Comparison of ENCODE assay signal across 40 cellular contexts in genomic region chr5:66903218-66903617, GRCh38.
"Had no signal": no experiment of that assay in that cellular context is flagged by ENCODE, and none has a peak within 500 bp of the region (broad histone marks: within the 10 kb centered on the region; RNA-seq: fewer than 3 reads in every experiment).

No MANE protein-coding gene starts in this region.

- H3K36me3 Mint-ChIP-seq: activated naive CD4-positive, alpha-beta T cell treated with anti-CD3 and anti-CD28 coated beads, Interleukin-2, amount 10 ng/mL, durations not matched to agents 7 days and 5 days; activated naive CD4-positive, alpha-beta T cell treated with anti-CD3 and anti-CD28 coated beads, Interleukin-2, amount 50 U/mL, for 24 hours; activated naive CD4-positive, alpha-beta T cell treated with anti-CD3 and anti-CD28 coated beads, Interleukin-2, amount 50 U/mL, for 72 hours; activated naive CD8-positive, alpha-beta T cell; activated naive CD8-positive, alpha-beta T cell treated with anti-CD3 and anti-CD28 coated beads for 36 hours; activated naive CD8-positive, alpha-beta T cell treated with anti-CD3 and anti-CD28 coated beads, Interleukin-2, amount 10 ng/mL, durations not matched to agents 7 days and 5 days; brain had no signal

- H3K27me3 ChIP-seq: adrenal gland, ascending aorta, body of pancreas, brain microvascular endothelial cell, breast epithelium, cardiac muscle cell had no signal

- H3K4me1 Mint-ChIP-seq: activated naive CD4-positive, alpha-beta T cell treated with anti-CD3 and anti-CD28 coated beads, Interleukin-2, amount 10 ng/mL, durations not matched to agents 7 days and 5 days; activated naive CD4-positive, alpha-beta T cell treated with anti-CD3 and anti-CD28 coated beads, Interleukin-2, amount 50 U/mL, for 24 hours; activated naive CD8-positive, alpha-beta T cell treated with anti-CD3 and anti-CD28 coated beads for 36 hours; activated naive CD8-positive, alpha-beta T cell treated with anti-CD3 and anti-CD28 coated beads, Interleukin-2, amount 10 ng/mL, durations not matched to agents 7 days and 5 days; activated naive CD8-positive, alpha-beta T cell treated with anti-CD3 and anti-CD28 coated beads, Interleukin-2, amount 50 U/mL, for 24 hours; activated T-helper 17 cell treated with anti-CD3 and anti-CD28 coated beads, Interleukin-2, amount 50 U/mL, for 72 hours; central memory CD8-positive, alpha-beta T cell had no signal

- H3K9me3 Mint-ChIP-seq: activated naive CD4-positive, alpha-beta T cell treated with anti-CD3 and anti-CD28 coated beads for 36 hours; activated naive CD4-positive, alpha-beta T cell treated with anti-CD3 and anti-CD28 coated beads, Interleukin-2, amount 10 ng/mL, durations not matched to agents 7 days and 5 days; activated naive CD4-positive, alpha-beta T cell treated with anti-CD3 and anti-CD28 coated beads, Interleukin-2, amount 50 U/mL, for 24 hours; activated naive CD4-positive, alpha-beta T cell treated with anti-CD3 and anti-CD28 coated beads, Interleukin-2, amount 50 U/mL, for 72 hours; activated naive CD8-positive, alpha-beta T cell treated with anti-CD3 and anti-CD28 coated beads for 36 hours; activated naive CD8-positive, alpha-beta T cell treated with anti-CD3 and anti-CD28 coated beads, Interleukin-2, amount 10 ng/mL, durations not matched to agents 7 days and 5 days; activated naive CD8-positive, alpha-beta T cell treated with anti-CD3 and anti-CD28 coated beads, Interleukin-2, amount 50 U/mL, for 24 hours; activated T-cell treated with anti-CD3 and anti-CD28 coated beads, Interleukin-2, amount 50 U/mL, for 24 hours; activated T-cell treated with anti-CD3 and anti-CD28 coated beads, Interleukin-2, amount 50 U/mL, for 4 hours; activated T-cell treated with anti-CD3 and anti-CD28 coated beads, Interleukin-2, amount 50 U/mL, for 72 hours; activated T-helper 1 cell treated with anti-CD3 and anti-CD28 coated beads, Interleukin-12 subunit alpha, Interleukin-12 subunit beta, Interleukin-2, Interleukin-4 antibody, amounts not matched to agents 30 ng/mL and 10 ng/mL and 1 ng/mL, durations not matched to agents 14 hours and 24 hours and 36 hours; activated T-helper 17 cell treated with anti-CD3 and anti-CD28 coated beads, Interleukin-2, amount 50 U/mL, for 72 hours; activated T-helper 2 cell treated with anti-CD3 and anti-CD28 coated beads, Interferon-gamma antibody, Interleukin-2, Interleukin-4, amounts not matched to agents 10 μg/mL and 5 μg/mL and 100 μg/mL, durations not matched to agents 14 hours and 24 hours and 36 hours; central memory CD8-positive, alpha-beta T cell had no signal

- H3K27ac ChIP-seq: adrenal gland, ascending aorta, body of pancreas, brain microvascular endothelial cell, breast epithelium, cardiac muscle cell had no signal

- H3K4me3 Mint-ChIP-seq: activated naive CD4-positive, alpha-beta T cell treated with anti-CD3 and anti-CD28 coated beads for 36 hours; activated naive CD4-positive, alpha-beta T cell treated with anti-CD3 and anti-CD28 coated beads, Interleukin-2, amount 10 ng/mL, durations not matched to agents 7 days and 5 days; activated naive CD4-positive, alpha-beta T cell treated with anti-CD3 and anti-CD28 coated beads, Interleukin-2, amount 50 U/mL, for 24 hours; activated naive CD8-positive, alpha-beta T cell; activated naive CD8-positive, alpha-beta T cell treated with anti-CD3 and anti-CD28 coated beads for 36 hours; activated naive CD8-positive, alpha-beta T cell treated with anti-CD3 and anti-CD28 coated beads, Interleukin-2, amount 10 ng/mL, durations not matched to agents 7 days and 5 days; activated naive CD8-positive, alpha-beta T cell treated with anti-CD3 and anti-CD28 coated beads, Interleukin-2, amount 50 U/mL, for 24 hours; activated T-cell treated with anti-CD3 and anti-CD28 coated beads, Interleukin-2, amount 50 U/mL, for 24 hours; activated T-cell treated with anti-CD3 and anti-CD28 coated beads, Interleukin-2, amount 50 U/mL, for 4 hours; activated T-cell treated with anti-CD3 and anti-CD28 coated beads, Interleukin-2, amount 50 U/mL, for 72 hours; activated T-helper 1 cell treated with anti-CD3 and anti-CD28 coated beads, Interleukin-12 subunit alpha, Interleukin-12 subunit beta, Interleukin-2, Interleukin-4 antibody, amounts not matched to agents 30 ng/mL and 10 ng/mL and 1 ng/mL, durations not matched to agents 14 hours and 24 hours and 36 hours; activated T-helper 17 cell treated with anti-CD3 and anti-CD28 coated beads, Interleukin-2, amount 50 U/mL, for 72 hours; brain; central memory CD8-positive, alpha-beta T cell had no signal

- FAIRE-seq: astrocyte, bronchial epithelial cell had no signal

- H3K27ac Mint-ChIP-seq: activated naive CD4-positive, alpha-beta T cell treated with anti-CD3 and anti-CD28 coated beads for 36 hours; activated naive CD4-positive, alpha-beta T cell treated with anti-CD3 and anti-CD28 coated beads, Interleukin-2, amount 10 ng/mL, durations not matched to agents 7 days and 5 days; activated naive CD4-positive, alpha-beta T cell treated with anti-CD3 and anti-CD28 coated beads, Interleukin-2, amount 50 U/mL, for 24 hours; activated naive CD4-positive, alpha-beta T cell treated with anti-CD3 and anti-CD28 coated beads, Interleukin-2, amount 50 U/mL, for 72 hours; activated naive CD8-positive, alpha-beta T cell; activated naive CD8-positive, alpha-beta T cell treated with anti-CD3 and anti-CD28 coated beads for 36 hours; activated naive CD8-positive, alpha-beta T cell treated with anti-CD3 and anti-CD28 coated beads, Interleukin-2, amount 10 ng/mL, durations not matched to agents 7 days and 5 days; activated naive CD8-positive, alpha-beta T cell treated with anti-CD3 and anti-CD28 coated beads, Interleukin-2, amount 50 U/mL, for 24 hours; activated T-cell treated with anti-CD3 and anti-CD28 coated beads, Interleukin-2, amount 50 U/mL, for 24 hours; activated T-cell treated with anti-CD3 and anti-CD28 coated beads, Interleukin-2, amount 50 U/mL, for 72 hours; activated T-helper 1 cell treated with anti-CD3 and anti-CD28 coated beads, Interleukin-12 subunit alpha, Interleukin-12 subunit beta, Interleukin-2, Interleukin-4 antibody, amounts not matched to agents 30 ng/mL and 10 ng/mL and 1 ng/mL, durations not matched to agents 14 hours and 24 hours and 36 hours; activated T-helper 17 cell treated with anti-CD3 and anti-CD28 coated beads, Interleukin-2, amount 50 U/mL, for 72 hours; activated T-helper 2 cell treated with anti-CD3 and anti-CD28 coated beads, Interferon-gamma antibody, Interleukin-2, Interleukin-4, amounts not matched to agents 10 μg/mL and 5 μg/mL and 100 μg/mL, durations not matched to agents 14 hours and 24 hours and 36 hours; brain had no signal

- H3K4me1 ChIP-seq: ascending aorta, body of pancreas, breast epithelium had no signal

- H3K4me3 ChIP-seq: adrenal gland, ascending aorta, body of pancreas, breast epithelium, cardiac muscle cell had no signal

- ATAC-seq: activated naive CD4-positive, alpha-beta T cell treated with anti-CD3 and anti-CD28 coated beads, Interleukin-2, amount 50 U/mL, for 72 hours; activated naive CD8-positive, alpha-beta T cell treated with anti-CD3 and anti-CD28 coated beads, Interleukin-2, amount 50 U/mL, for 24 hours; activated T-cell treated with anti-CD3 and anti-CD28 coated beads, Interleukin-2, amount 50 U/mL, for 4 hours; activated T-cell treated with anti-CD3 and anti-CD28 coated beads, Interleukin-2, amount 50 U/mL, for 72 hours; activated T-helper 17 cell treated with anti-CD3 and anti-CD28 coated beads, Interleukin-2, amount 50 U/mL, for 72 hours; body of pancreas had no signal

- H3K9me3 ChIP-seq: adrenal gland, ascending aorta, body of pancreas, breast epithelium had no signal

- DNase-seq: activated effector memory CD4-positive, alpha-beta T cell treated with anti-CD3 and anti-CD28 coated beads, Interleukin-2, amount 50 U/mL, for 16 hours; activated effector memory CD4-positive, alpha-beta T cell treated with Interleukin-2 at 50 U/mL for 16 hours; activated gamma-delta T cell; activated gamma-delta T cell treated with Interleukin-2 at 50 U/mL for 16 hours; activated naive CD4-positive, alpha-beta T cell; activated naive CD4-positive, alpha-beta T cell treated with anti-CD3 and anti-CD28 coated beads for 36 hours; activated naive CD4-positive, alpha-beta T cell treated with anti-CD3 and anti-CD28 coated beads, Interleukin-2, amount 10 ng/mL, durations not matched to agents 7 days and 5 days; activated naive CD4-positive, alpha-beta T cell treated with anti-CD3 and anti-CD28 coated beads, Interleukin-2, amount 50 U/mL, for 16 hours; activated naive CD4-positive, alpha-beta T cell treated with Interleukin-2 at 50 U/mL for 16 hours; activated naive CD8-positive, alpha-beta T cell treated with anti-CD3 and anti-CD28 coated beads for 36 hours; activated naive CD8-positive, alpha-beta T cell treated with anti-CD3 and anti-CD28 coated beads, Interleukin-2, amount 10 ng/mL, durations not matched to agents 7 days and 5 days; activated naive CD8-positive, alpha-beta T cell treated with anti-CD3 and anti-CD28 coated beads, Interleukin-2, amount 50 U/mL, for 24 hours; activated T-cell treated with anti-CD3 and anti-CD28 coated beads, Interleukin-2, amount 50 U/mL, for 1 hour; activated T-cell treated with anti-CD3 and anti-CD28 coated beads, Interleukin-2, amount 50 U/mL, for 24 hours; activated T-cell treated with anti-CD3 and anti-CD28 coated beads, Interleukin-2, amount 50 U/mL, for 4 hours; activated T-cell treated with anti-CD3 and anti-CD28 coated beads, Interleukin-2, amount 50 U/mL, for 48 hours; activated T-cell treated with anti-CD3 and anti-CD28 coated beads, Interleukin-2, amount 50 U/mL, for 72 hours; adrenal gland; amniotic stem cell; amygdala; anterior cingulate cortex; aorta; body of pancreas; brain microvascular endothelial cell; caudate nucleus; central memory CD4-positive, alpha-beta T cell; cerebellar nuclear complex had no signal

- H3K36me3 ChIP-seq: adrenal gland, ascending aorta, brain microvascular endothelial cell, breast epithelium, cardiac muscle cell had no signal

- H3K27me3 Mint-ChIP-seq: activated naive CD4-positive, alpha-beta T cell treated with anti-CD3 and anti-CD28 coated beads, Interleukin-2, amount 10 ng/mL, durations not matched to agents 7 days and 5 days; activated T-helper 17 cell treated with anti-CD3 and anti-CD28 coated beads, Interleukin-2, amount 50 U/mL, for 72 hours; brain had no signal
